Comparison of ENCODE assay signal across 23 cellular contexts in genomic region chr3:24405057-24405456, GRCh38.
"Had no signal": no experiment of that assay in that cellular context is flagged by ENCODE, and none has a peak within 500 bp of the region (broad histone marks: within the 10 kb centered on the region; RNA-seq: fewer than 3 reads in every experiment).

No MANE protein-coding gene starts in this region.

- H3K36me3 Mint-ChIP-seq: naive thymus-derived CD8-positive, alpha-beta T cell; stimulated activated memory B cell treated with anti-CD40 and anti-IgM and Interleukin-4, amounts not matched to agents 10 μg/mL and 1 μg/mL and 100 μg/mL, for 72 hours had no signal

- H2AFZ ChIP-seq: hepatocyte had no signal

- H3K27ac Mint-ChIP-seq: naive thymus-derived CD8-positive, alpha-beta T cell; stimulated activated memory B cell treated with anti-CD40 and anti-IgM and Interleukin-4, amounts not matched to agents 10 μg/mL and 1 μg/mL and 100 μg/mL, for 72 hours; stimulated activated naive CD8-positive, alpha-beta T cell treated with anti-CD3 and anti-CD28 coated beads, Interleukin-15, Interleukin-2, amounts not matched to agents 100 ng/mL and 50 ng/mL, for 24 hours had no signal

- H3K9me3 Mint-ChIP-seq: naive thymus-derived CD8-positive, alpha-beta T cell; stimulated activated memory B cell treated with anti-CD40 and anti-IgM and Interleukin-4, amounts not matched to agents 10 μg/mL and 1 μg/mL and 100 μg/mL, for 72 hours; stimulated activated naive CD8-positive, alpha-beta T cell treated with anti-CD3 and anti-CD28 coated beads, Interleukin-15, Interleukin-2, amounts not matched to agents 100 ng/mL and 50 ng/mL, for 24 hours had no signal

- H3K36me3 ChIP-seq: neutrophil, right lobe of liver, spleen, tibial nerve had no signal

- DNase-seq: cortex of kidney; dorsolateral prefrontal cortex; effector CD8-positive, alpha-beta T cell; foreskin melanocyte; head of caudate nucleus; kidney; left cardiac atrium; left ventricle myocardium superior; mesendoderm; naive thymus-derived CD8-positive, alpha-beta T cell; psoas muscle; retina; right lobe of liver; spleen; stimulated activated CD4-positive, alpha-beta T cell treated with anti-CD3 and anti-CD28 coated beads, Interleukin-15, amount 100 ng/mL, for 24 hours; stimulated activated CD4-positive, alpha-beta T cell treated with anti-CD3 and anti-CD28 coated beads, Interleukin-1b, Interleukin-23, amount 100 ng/mL, for 48 hours; stimulated activated CD4-positive, alpha-beta T cell treated with anti-CD3 and anti-CD28 coated beads, Interleukin-4, amount 100 ng/mL, for 24 hours; testis had no signal

- H3K27ac ChIP-seq: dorsolateral prefrontal cortex, hepatocyte, neutrophil, psoas muscle, right lobe of liver, spleen, testis, tibial nerve had no signal

- H3K9me3 ChIP-seq: neutrophil, psoas muscle, right lobe of liver, testis had no signal

- ATAC-seq: left cardiac atrium; left ventricle myocardium superior; naive thymus-derived CD8-positive, alpha-beta T cell; psoas muscle; stimulated activated memory B cell treated with anti-CD40 and anti-IgM and Interleukin-4, amounts not matched to agents 10 μg/mL and 1 μg/mL and 100 μg/mL, for 72 hours had no signal

- H3K27me3 Mint-ChIP-seq: naive thymus-derived CD8-positive, alpha-beta T cell; stimulated activated memory B cell treated with anti-CD40 and anti-IgM and Interleukin-4, amounts not matched to agents 10 μg/mL and 1 μg/mL and 100 μg/mL, for 72 hours; stimulated activated naive CD8-positive, alpha-beta T cell treated with anti-CD3 and anti-CD28 coated beads, Interleukin-15, Interleukin-2, amounts not matched to agents 100 ng/mL and 50 ng/mL, for 24 hours had no signal

- H3K27me3 ChIP-seq: dorsolateral prefrontal cortex, hepatocyte, neutrophil, right lobe of liver, spleen, testis, tibial nerve had no signal

- H3K4me1 Mint-ChIP-seq: naive thymus-derived CD8-positive, alpha-beta T cell; stimulated activated memory B cell treated with anti-CD40 and anti-IgM and Interleukin-4, amounts not matched to agents 10 μg/mL and 1 μg/mL and 100 μg/mL, for 72 hours had no signal

- H3K4me3 ChIP-seq: dorsolateral prefrontal cortex, hepatocyte, psoas muscle, right lobe of liver, spleen, testis, tibial nerve had no signal

- H3K4me1 ChIP-seq: spleen, testis had no signal

- H3K4me2 ChIP-seq: hepatocyte had no signal

- H3K4me3 Mint-ChIP-seq: naive thymus-derived CD8-positive, alpha-beta T cell; stimulated activated memory B cell treated with anti-CD40 and anti-IgM and Interleukin-4, amounts not matched to agents 10 μg/mL and 1 μg/mL and 100 μg/mL, for 72 hours; stimulated activated naive CD8-positive, alpha-beta T cell treated with anti-CD3 and anti-CD28 coated beads, Interleukin-15, Interleukin-2, amounts not matched to agents 100 ng/mL and 50 ng/mL, for 24 hours had no signal
